In genomic region chr3:190595212-190595795, GRCh38 we compare ENCODE assay signal across 23 cellular contexts.
DNase-seq lines count a peak whose midpoint lies in the region; ATAC-seq and TF ChIP-seq lines count a peak whose summit lies in the region.
"Had no signal": no experiment of that assay in that cellular context is flagged by ENCODE, and none has a peak within 500 bp of the region (broad histone marks: within the 10 kb centered on the region; RNA-seq: fewer than 3 reads in every experiment).

No MANE protein-coding gene starts in this region.

- H3K27me3 ChIP-seq in esophagus squamous epithelium: no peaks in the 10 kb centered on the region
- no peaks in the 10 kb centered on the region for H3K27me3 ChIP-seq in right lobe of liver

- H3K36me3 ChIP-seq in esophagus squamous epithelium (no peaks in the 10 kb centered on the region), right lobe of liver (peaks cover 0 to 2% (median 0%) of the 10 kb centered on the region in 4 donors)

- H3K4me1 ChIP-seq in esophagus squamous epithelium (peaks cover 0 to 33% (median 6%) of the 10 kb centered on the region in 3 donors), right lobe of liver (peaks cover 0 to 30% (median 8%) of the 10 kb centered on the region in 4 donors)

- no peaks in the 10 kb centered on the region for H3K27me3 Mint-ChIP-seq in activated T-cell treated with anti-CD3 and anti-CD28 coated beads, Interleukin-2, amount 50 U/mL, for 72 hours (ENCODE audit: low read depth)
- H3K27me3 Mint-ChIP-seq in activated T-cell treated with anti-CD3 and anti-CD28 coated beads, Interleukin-2, amount 50 U/mL, for 4 hours (ENCODE audit: low read depth): no peaks in the 10 kb centered on the region
- H3K27me3 Mint-ChIP-seq in type B pancreatic cell: no peaks in the 10 kb centered on the region

- peaks cover 2 to 15% of the 10 kb centered on the region in 2 donors for H3K36me3 Mint-ChIP-seq in activated T-cell treated with anti-CD3 and anti-CD28 coated beads, Interleukin-2, amount 50 U/mL, for 72 hours (ENCODE audit: insufficient read depth in 2 of 2)
- H3K36me3 Mint-ChIP-seq in activated T-cell treated with anti-CD3 and anti-CD28 coated beads, Interleukin-2, amount 50 U/mL, for 4 hours (ENCODE audit: insufficient read depth): peaks cover 21% of the 10 kb centered on the region
- H3K36me3 Mint-ChIP-seq in type B pancreatic cell: no peaks in the 10 kb centered on the region

- peak overlapping the region; percentile 89 for H3K27ac Mint-ChIP-seq in activated T-cell treated with anti-CD3 and anti-CD28 coated beads, Interleukin-2, amount 50 U/mL, for 72 hours
- peak overlapping the region; percentile 34 for H3K27ac Mint-ChIP-seq in type B pancreatic cell
- H3K27ac Mint-ChIP-seq: CD8-positive, alpha-beta memory T cell had no signal

- peaks cover 16% of the 10 kb centered on the region for H3K4me1 Mint-ChIP-seq in activated T-cell treated with anti-CD3 and anti-CD28 coated beads, Interleukin-2, amount 50 U/mL, for 72 hours (ENCODE audit: low read depth)
- H3K4me1 Mint-ChIP-seq in activated T-cell treated with anti-CD3 and anti-CD28 coated beads, Interleukin-2, amount 50 U/mL, for 4 hours (ENCODE audit: low read depth): peaks cover 8% of the 10 kb centered on the region
- no peaks in the 10 kb centered on the region for H3K4me1 Mint-ChIP-seq in type B pancreatic cell (ENCODE audit: unreplicated experiment)

- intact Hi-C loops in esophagus squamous epithelium (cut with DNase I) (no loop called here), right lobe of liver (cut with DNase I) (no loop called here)

- 67 to 68% methylated on average over 9 of the region's 9 CpGs for WGBS in esophagus squamous epithelium, 2 donors
- 40% methylated on average over 9 of the region's 9 CpGs for WGBS in right lobe of liver (ENCODE audit: insufficient coverage, low coverage, low lambda C conversion rate, missing lambda C conversion rate)

- no peaks in the 10 kb centered on the region for H3K9me3 Mint-ChIP-seq in activated T-cell treated with anti-CD3 and anti-CD28 coated beads, Interleukin-2, amount 50 U/mL, for 72 hours
- peaks cover 9% of the 10 kb centered on the region for H3K9me3 Mint-ChIP-seq in activated T-cell treated with anti-CD3 and anti-CD28 coated beads, Interleukin-2, amount 50 U/mL, for 4 hours
- H3K9me3 Mint-ChIP-seq in type B pancreatic cell: peaks cover 10% of the 10 kb centered on the region
- H3K9me3 Mint-ChIP-seq: CD8-positive, alpha-beta memory T cell had no signal

- H3K27ac ChIP-seq in esophagus squamous epithelium (peak overlapping the region in 3 of 4 donors; percentile 43 to 53 (median 47)), right lobe of liver (peak overlapping the region; percentile 21 to 53 (median 22))
- H3K27ac ChIP-seq: PC-9 had no signal

- no peak overlapping the region for H3K4me3 Mint-ChIP-seq in activated T-cell treated with anti-CD3 and anti-CD28 coated beads, Interleukin-2, amount 50 U/mL, for 72 hours
- no peak overlapping the region for H3K4me3 Mint-ChIP-seq in activated T-cell treated with anti-CD3 and anti-CD28 coated beads, Interleukin-2, amount 50 U/mL, for 4 hours
- peak overlapping the region; percentile 39 for H3K4me3 Mint-ChIP-seq in type B pancreatic cell

- no peak for ATAC-seq in activated T-cell treated with anti-CD3 and anti-CD28 coated beads, Interleukin-2, amount 50 U/mL, for 72 hours (replicated peaks in 1 of 2)
- no peak for ATAC-seq in activated T-cell treated with anti-CD3 and anti-CD28 coated beads, Interleukin-2, amount 50 U/mL, for 4 hours
- peak; percentile 11 to 45 (median 34) for ATAC-seq in right lobe of liver
- ATAC-seq: GM12878 had no signal

- no peak for TF ChIP-seq POLR2A in esophagus squamous epithelium (IDR thresholded peaks at IDR 0.05)
- TF ChIP-seq POLR2A in right lobe of liver (IDR thresholded peaks at IDR 0.05): no peak

- H3K4me3 ChIP-seq in esophagus squamous epithelium (no peak overlapping the region), right lobe of liver (no peak overlapping the region)
- H3K4me3 ChIP-seq: GM12878, PC-9 had no signal

- DNase-seq in activated T-cell treated with anti-CD3 and anti-CD28 coated beads, Interleukin-2, amount 50 U/mL, for 72 hours: no peak
- DNase-seq in activated T-cell treated with anti-CD3 and anti-CD28 coated beads, Interleukin-2, amount 50 U/mL, for 4 hours: no peak
- DNase-seq in esophagus squamous epithelium (lab: John Stamatoyannopoulos, UW) (no peak), right lobe of liver (no peak), type B pancreatic cell (ENCODE audit: extremely low spot score, unreplicated experiment) (no peak), NCI-H524 (lab: John Stamatoyannopoulos, UW) (no peak), iPS-NIHi11 (ENCODE audit: low spot score) (no peak), globus pallidus (ENCODE audit: low spot score) (no peak)
- DNase-seq: 8988T; AML-193; C1 segment of cervical spinal cord; CD8-positive, alpha-beta memory T cell; DMS79 treated with DMSO at 0.1 percent for 48 hours; Kasumi-1; NCI-H1694; NCI-H2081; NCI-H2171; NCI-H446; NCI-H69; PC-9; RPMI8226; SHP77 had no signal

- TF ChIP-seq CTCF in esophagus squamous epithelium (IDR thresholded peaks at IDR 0.05): no peak
- TF ChIP-seq CTCF in right lobe of liver (IDR thresholded peaks at IDR 0.05): no peak
- TF ChIP-seq CTCF in type B pancreatic cell (conservative IDR thresholded peaks at IDR 0.05): no peak

- H3K9me3 ChIP-seq in esophagus squamous epithelium (no peaks in the 10 kb centered on the region), right lobe of liver (no peaks in the 10 kb centered on the region)

Comparison
In these comparisons a context has a peak if more than half of its experiments do, and no peak if none do; other contexts are left out.
1. ATAC-seq: peak in right lobe of liver (4 of 4); none in activated T-cell treated with anti-CD3 and anti-CD28 coated beads, Interleukin-2, amount 50 U/mL, for 72 hours (0 of 2) and activated T-cell treated with anti-CD3 and anti-CD28 coated beads, Interleukin-2, amount 50 U/mL, for 4 hours (0 of 2).